22 cellular contexts compared by ENCODE assay signal in the genomic region with DNA sequence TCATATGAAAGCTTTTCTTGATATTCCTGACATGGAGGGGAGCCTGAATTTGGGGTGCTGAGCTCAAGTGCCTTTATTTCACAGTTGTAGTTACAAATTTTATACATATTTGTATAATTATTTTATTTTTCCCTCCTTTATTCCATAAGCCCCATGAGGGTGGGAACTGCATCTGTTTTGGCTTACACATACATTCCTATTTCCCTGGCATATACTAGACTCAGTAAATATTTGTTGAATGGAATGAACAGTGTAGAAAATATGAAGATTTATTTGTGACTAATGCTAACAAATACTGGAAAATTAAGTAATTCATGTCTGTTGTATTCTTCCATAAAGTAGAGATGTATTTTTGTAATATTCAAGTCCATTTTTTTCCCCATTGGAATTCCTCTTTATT.
A peak's percentile ranks its signal among the peaks of the same experiment; 100 is the strongest.
DNase-seq lines count a peak whose midpoint lies in the region; ATAC-seq, FAIRE-seq and TF ChIP-seq lines count a peak whose summit lies in the region.
"Had no signal": no experiment of that assay in that cellular context is flagged by ENCODE, and none has a peak within 500 bp of the region (broad histone marks: within the 10 kb centered on the region; RNA-seq: fewer than 3 reads in every experiment).

No MANE protein-coding gene starts in this region.

- H3K27ac ChIP-seq in cardiac muscle cell (peak overlapping the region; percentile 80), heart right ventricle (no peak overlapping the region), VCaP (peak overlapping the region; percentile 98; the same call in 1 of the 2 replicates)
- H3K27ac ChIP-seq: 22Rv1; BLaER1 treated with 17β-estradiol and CSF1 and Interleukin-3, amounts not matched to agents 10 nM and 100 nM had no signal

- H3K4me1 ChIP-seq in cardiac muscle cell (ENCODE audit: low read depth), result peaks cover 45% of the 10 kb centered on the region
- no peaks in the 10 kb centered on the region for H3K4me1 ChIP-seq in heart right ventricle
- H3K4me1 ChIP-seq: BE2C; BLaER1 treated with 17β-estradiol and CSF1 and Interleukin-3, amounts not matched to agents 10 nM and 100 nM had no signal

- ATAC-seq in heart right ventricle (no peak), HG02588 (IDR thresholded peaks at IDR 0.05; ENCODE audit: unreplicated experiment) (no peak), GM21825 (IDR thresholded peaks at IDR 0.05; ENCODE audit: unreplicated experiment) (no peak)
- ATAC-seq: GM12878, GM23338 had no signal

- H3K9me3 ChIP-seq in cardiac muscle cell (ENCODE audit: low read depth) (no peaks in the 10 kb centered on the region), heart right ventricle (no peaks in the 10 kb centered on the region)
- H3K9me3 ChIP-seq: BE2C; BLaER1 treated with 17β-estradiol and CSF1 and Interleukin-3, amounts not matched to agents 10 nM and 100 nM had no signal

- no peak for TF ChIP-seq CTCF in cardiac muscle cell (IDR thresholded peaks at IDR 0.05; ENCODE audit: low read depth, low read length)
- no peak for TF ChIP-seq CTCF in heart right ventricle (IDR thresholded peaks at IDR 0.05)
- TF ChIP-seq CTCF in VCaP (conservative IDR thresholded peaks at IDR 0.05), result no peak

- H3K36me3 ChIP-seq in cardiac muscle cell (peaks cover 16% of the 10 kb centered on the region), heart right ventricle (peaks cover 0 to 90% (median 10%) of the 10 kb centered on the region in 9 donors)
- H3K36me3 ChIP-seq: BE2C; BLaER1 treated with 17β-estradiol and CSF1 and Interleukin-3, amounts not matched to agents 10 nM and 100 nM had no signal

- FAIRE-seq in islet of Langerhans (lab: Jason Lieb, UNC), result peak; percentile 24
- FAIRE-seq: A204.1, D721Med, GM12878 had no signal

- no peak for DNase-seq in cardiac muscle cell (ENCODE audit: low read depth in 1 of 2, low spot score in 1 of 2)
- no peak for DNase-seq in heart right ventricle
- DNase-seq: AML-193; BE2C; CD4-positive, alpha-beta T cell; CD8-positive, alpha-beta memory T cell; DMS 273 treated with DMSO at 0.1 percent for 48 hours; DMS79; EL; GDM1; H9; HFFc6 had no signal

- H3K27me3 ChIP-seq in cardiac muscle cell (no peaks in the 10 kb centered on the region), heart right ventricle (no peaks in the 10 kb centered on the region)
- H3K27me3 ChIP-seq: BE2C; BLaER1 treated with 17β-estradiol and CSF1 and Interleukin-3, amounts not matched to agents 10 nM and 100 nM had no signal

- intact Hi-C loops in heart right ventricle (cut with DNase I), result no loop called here

- H3K4me3 ChIP-seq in cardiac muscle cell, result no peak overlapping the region
- H3K4me3 ChIP-seq in heart right ventricle, result no peak overlapping the region
- H3K4me3 ChIP-seq: BLaER1 treated with 17β-estradiol and CSF1 and Interleukin-3, amounts not matched to agents 10 nM and 100 nM; GM12878; GM23338 had no signal

Comparison
In these comparisons a context has a peak if more than half of its experiments do, and no peak if none do; other contexts are left out.
1. H3K27ac ChIP-seq: peak in cardiac muscle cell (single experiment) and VCaP (single experiment); none in heart right ventricle (0 of 10).